Comparison of ENCODE assay signal across 17 cellular contexts in the genomic region with DNA sequence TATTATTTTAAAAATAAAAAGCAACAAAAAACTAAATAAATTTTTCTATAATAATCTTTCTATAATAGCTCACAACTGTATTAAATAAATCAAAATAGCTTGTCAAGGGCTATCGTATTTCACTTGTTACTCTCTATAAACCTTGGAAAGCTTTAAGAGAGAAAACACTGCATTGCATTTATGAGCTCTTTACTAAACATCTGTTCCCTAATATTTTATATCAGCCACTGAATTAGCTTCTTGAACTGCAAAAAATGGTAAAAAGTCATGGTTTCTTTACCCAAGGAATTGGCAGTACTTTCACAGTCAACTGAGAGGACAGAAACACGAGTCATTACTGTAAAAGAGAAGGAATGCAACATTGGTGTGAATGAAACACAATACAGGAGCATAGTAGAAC.
DNase-seq lines count a peak whose midpoint lies in the region; ATAC-seq lines count a peak whose summit lies in the region.
"Had no signal": no experiment of that assay in that cellular context is flagged by ENCODE, and none has a peak within 500 bp of the region (broad histone marks: within the 10 kb centered on the region; RNA-seq: fewer than 3 reads in every experiment).

No MANE protein-coding gene starts in this region.

- no peaks in the 10 kb centered on the region for H3K27me3 ChIP-seq in adipocyte (replicated peaks; ENCODE audit: control insufficient read depth, insufficient read depth, low read length)
- H3K27me3 ChIP-seq: BE2C, SJCRH30 had no signal

- ATAC-seq in GM18858 (IDR thresholded peaks at IDR 0.05; ENCODE audit: unreplicated experiment) (no peak), GM21423 (IDR thresholded peaks at IDR 0.05; ENCODE audit: unreplicated experiment) (no peak)
- no peak for ATAC-seq in activated naive CD4-positive, alpha-beta T cell treated with anti-CD3 and anti-CD28 coated beads, Interleukin-2, amount 50 U/mL, for 72 hours

- peaks cover 24% of the 10 kb centered on the region for H3K4me1 ChIP-seq in adipocyte (ENCODE audit: control insufficient read depth, insufficient read depth, low read length)

- no peak overlapping the region for H3K27ac Mint-ChIP-seq in activated naive CD4-positive, alpha-beta T cell treated with anti-CD3 and anti-CD28 coated beads, Interleukin-2, amount 50 U/mL, for 72 hours
- H3K27ac Mint-ChIP-seq: CD4-positive, alpha-beta memory T cell had no signal

- H3K9me3 ChIP-seq in adipocyte (ENCODE audit: control insufficient read depth, low read length) = no peaks in the 10 kb centered on the region
- H3K9me3 ChIP-seq: BE2C, SJCRH30 had no signal

- no peak overlapping the region for H3K4me3 ChIP-seq in adipocyte (ENCODE audit: low read length)
- H3K4me3 ChIP-seq: PC-9, SJCRH30 had no signal

- H3K9ac ChIP-seq in adipocyte (ENCODE audit: low read length) = no peak overlapping the region

- H3K36me3 ChIP-seq in adipocyte (ENCODE audit: control insufficient read depth, insufficient read depth, low read length, severe bottlenecking) = no peaks in the 10 kb centered on the region
- H3K36me3 ChIP-seq: BE2C, SJCRH30 had no signal

- H3K36me3 Mint-ChIP-seq in activated naive CD4-positive, alpha-beta T cell treated with anti-CD3 and anti-CD28 coated beads, Interleukin-2, amount 50 U/mL, for 72 hours = no peaks in the 10 kb centered on the region
- H3K36me3 Mint-ChIP-seq: CD4-positive, alpha-beta memory T cell had no signal

- no peaks in the 10 kb centered on the region for H3K9me3 Mint-ChIP-seq in activated naive CD4-positive, alpha-beta T cell treated with anti-CD3 and anti-CD28 coated beads, Interleukin-2, amount 50 U/mL, for 72 hours
- H3K9me3 Mint-ChIP-seq: CD4-positive, alpha-beta memory T cell had no signal

- peak; percentile 55 for DNase-seq in LHCN-M2 (ENCODE audit: low read depth)
- peak; percentile 34 for DNase-seq in adipocyte (ENCODE audit: low read depth)
- DNase-seq in fibroblast of gingiva (ENCODE audit: low read depth) = peak; percentile 2
- peak; percentile 49 for DNase-seq in renal cortical epithelial cell (ENCODE audit: low read depth)
- DNase-seq in activated naive CD4-positive, alpha-beta T cell treated with anti-CD3 and anti-CD28 coated beads, Interleukin-2, amount 50 U/mL, for 72 hours (ENCODE audit: low spot score in 2 of 2) = no peak
- DNase-seq: BE2C; Calu3; CD4-positive, alpha-beta memory T cell; DMS79; KBM-7; NCI-H1436; NCI-H2081; NCI-H774; PC-9 had no signal

Comparison
In these comparisons a context has a peak if more than half of its experiments do, and no peak if none do; other contexts are left out.
1. DNase-seq: peak in LHCN-M2 (single experiment), adipocyte (single experiment), fibroblast of gingiva (single experiment) and renal cortical epithelial cell (single experiment); none in activated naive CD4-positive, alpha-beta T cell treated with anti-CD3 and anti-CD28 coated beads, Interleukin-2, amount 50 U/mL, for 72 hours (0 of 2).